In the genomic region with DNA sequence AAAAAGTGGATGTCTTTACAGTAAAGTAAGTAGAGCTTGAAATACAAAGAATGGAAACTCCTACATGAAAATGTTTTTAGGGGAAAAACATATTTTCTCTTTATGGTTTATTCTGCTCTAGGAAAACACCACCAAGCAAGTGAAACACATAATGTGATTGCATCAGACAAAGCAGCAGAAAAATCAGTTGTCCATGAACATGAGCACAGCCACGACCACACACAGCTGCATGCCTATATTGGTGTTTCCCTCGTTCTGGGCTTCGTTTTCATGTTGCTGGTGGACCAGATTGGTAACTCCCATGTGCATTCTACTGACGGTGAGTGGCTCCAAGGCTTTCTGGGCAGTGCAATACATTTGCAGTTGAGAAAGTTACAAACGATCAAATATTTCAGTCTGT, we compare ENCODE assay signal across 9 cellular contexts. TPM values are rescaled to one million over a fixed set of nuclear protein-coding genes. Genes with fewer than 3 reads are reported as not detected.
DNase-seq lines count a peak whose midpoint lies in the region; ATAC-seq and TF ChIP-seq lines count a peak whose summit lies in the region.
"Had no signal": no experiment of that assay in that cellular context is flagged by ENCODE, and none has a peak within 500 bp of the region (broad histone marks: within the 10 kb centered on the region; RNA-seq: fewer than 3 reads in every experiment).

No MANE protein-coding gene starts in this region.

- no peak for TF ChIP-seq CTCF in nephron progenitor cell (IDR thresholded peaks at IDR 0.05)

- no peak overlapping the region for H3K27ac Mint-ChIP-seq in activated CD4-positive, alpha-beta T cell treated with anti-CD3 and anti-CD28 coated beads, Interleukin-2, amount 10 ng/mL, durations not matched to agents 24 days and 14 days
- peak overlapping the region; percentile 21 for H3K27ac Mint-ChIP-seq in nephron progenitor cell

- no peaks in the 10 kb centered on the region for H3K27me3 Mint-ChIP-seq in activated CD4-positive, alpha-beta T cell treated with anti-CD3 and anti-CD28 coated beads, Interleukin-2, amount 10 ng/mL, durations not matched to agents 24 days and 14 days
- no peaks in the 10 kb centered on the region for H3K27me3 Mint-ChIP-seq in nephron progenitor cell (ENCODE audit: low read depth, poor library complexity)

- peak overlapping the region; percentile 49 for H3K4me3 Mint-ChIP-seq in activated CD4-positive, alpha-beta T cell treated with anti-CD3 and anti-CD28 coated beads, Interleukin-2, amount 10 ng/mL, durations not matched to agents 24 days and 14 days
- no peak overlapping the region for H3K4me3 Mint-ChIP-seq in nephron progenitor cell

- H3K36me3 Mint-ChIP-seq in activated CD4-positive, alpha-beta T cell treated with anti-CD3 and anti-CD28 coated beads, Interleukin-2, amount 10 ng/mL, durations not matched to agents 24 days and 14 days (ENCODE audit: low read depth), result peaks cover 43% of the 10 kb centered on the region
- peaks cover 58% of the 10 kb centered on the region for H3K36me3 Mint-ChIP-seq in nephron progenitor cell (ENCODE audit: low read depth)

- no peaks in the 10 kb centered on the region for H3K9me3 Mint-ChIP-seq in activated CD4-positive, alpha-beta T cell treated with anti-CD3 and anti-CD28 coated beads, Interleukin-2, amount 10 ng/mL, durations not matched to agents 24 days and 14 days
- H3K9me3 Mint-ChIP-seq in nephron progenitor cell, result no peaks in the 10 kb centered on the region

- intact Hi-C loops in activated CD4-positive, alpha-beta T cell treated with anti-CD3 and anti-CD28 coated beads, Interleukin-2, amount 10 ng/mL, durations not matched to agents 24 days and 14 days (cut with micrococcal nuclease), result no loop called here

- peaks cover 14% of the 10 kb centered on the region for H3K4me1 Mint-ChIP-seq in activated CD4-positive, alpha-beta T cell treated with anti-CD3 and anti-CD28 coated beads, Interleukin-2, amount 10 ng/mL, durations not matched to agents 24 days and 14 days
- H3K4me1 Mint-ChIP-seq in nephron progenitor cell, result peaks cover 15% of the 10 kb centered on the region

- DNase-seq in activated CD4-positive, alpha-beta T cell treated with anti-CD3 and anti-CD28 coated beads, Interleukin-2, amount 10 ng/mL, durations not matched to agents 24 days and 14 days, result no peak
- no peak for DNase-seq in activated CD4-positive, alpha-beta T cell treated with anti-CD3 and anti-CD28 coated beads, Interleukin-2, amount 50 U/mL, for 4 hours
- peak; percentile 89 for DNase-seq in NAMALWA (ENCODE audit: low spot score)
- no peak for DNase-seq in nephron progenitor cell
- DNase-seq in left lobe of liver (ENCODE audit: low spot score), result no peak
- no peak for DNase-seq in foreskin melanocyte
- no peak for DNase-seq in stimulated activated naive CD4-positive, alpha-beta T cell treated with Interleukin-2 at 50 U/mL for 16 hours (lab: John Stamatoyannopoulos, UW)
- DNase-seq: 8988T had no signal

- ATAC-seq in HG02571 (IDR thresholded peaks at IDR 0.05; ENCODE audit: unreplicated experiment) (peak; percentile 66), left lobe of liver (no peak)

RNA-seq across cellular contexts. Expression of a gene that starts 42.6 kb away (rescaled TPM):
- total RNA-seq in activated CD4-positive, alpha-beta T cell treated with anti-CD3 and anti-CD28 coated beads, Interleukin-2, amount 10 ng/mL, durations not matched to agents 24 days and 14 days, result 0.12 TPM in 1 of 2 replicates, not detected in the other
- not detected for total RNA-seq in left lobe of liver

RNA-seq across cellular contexts. Expression of a gene that starts 43.5 kb away (rescaled TPM):
- total RNA-seq in activated CD4-positive, alpha-beta T cell treated with anti-CD3 and anti-CD28 coated beads, Interleukin-2, amount 10 ng/mL, durations not matched to agents 24 days and 14 days, result 49.5 and 53.4 TPM in 2 replicates
- 55.2 TPM for total RNA-seq in left lobe of liver

RNA-seq across cellular contexts. Expression of a gene that starts 43.8 kb away (rescaled TPM):
- total RNA-seq in activated CD4-positive, alpha-beta T cell treated with anti-CD3 and anti-CD28 coated beads, Interleukin-2, amount 10 ng/mL, durations not matched to agents 24 days and 14 days, result 434 and 441 TPM in 2 replicates
- 53.2 TPM for total RNA-seq in left lobe of liver
